Comparison of ENCODE assay signal across 1 cellular context in the genomic region with DNA sequence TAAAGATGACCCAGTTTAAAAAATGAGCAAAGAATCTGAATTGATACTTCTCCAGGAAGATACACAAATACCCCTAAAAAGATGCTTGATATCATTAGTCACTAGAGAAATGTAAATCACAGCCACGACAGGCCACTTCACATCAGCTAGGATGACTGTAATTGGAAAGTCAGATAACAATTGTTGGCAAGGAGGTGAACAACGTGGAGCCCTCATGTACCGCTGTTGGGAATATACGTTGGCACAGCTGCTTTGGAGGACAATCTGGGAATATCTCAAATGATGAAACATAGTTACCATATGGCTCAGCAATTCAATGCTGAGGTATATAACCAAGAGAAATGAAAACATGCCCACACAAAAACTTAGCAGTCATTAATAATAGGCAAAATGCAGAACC.
TF ChIP-seq lines count a peak whose summit lies in the region.

No MANE protein-coding gene starts in this region.

TF ChIP-seq in IMR-90, 13 proteins besides CTCF, POLR2A, EP300 and RAD21 (continued from another document):
- TF ChIP-seq, protein P1, sequence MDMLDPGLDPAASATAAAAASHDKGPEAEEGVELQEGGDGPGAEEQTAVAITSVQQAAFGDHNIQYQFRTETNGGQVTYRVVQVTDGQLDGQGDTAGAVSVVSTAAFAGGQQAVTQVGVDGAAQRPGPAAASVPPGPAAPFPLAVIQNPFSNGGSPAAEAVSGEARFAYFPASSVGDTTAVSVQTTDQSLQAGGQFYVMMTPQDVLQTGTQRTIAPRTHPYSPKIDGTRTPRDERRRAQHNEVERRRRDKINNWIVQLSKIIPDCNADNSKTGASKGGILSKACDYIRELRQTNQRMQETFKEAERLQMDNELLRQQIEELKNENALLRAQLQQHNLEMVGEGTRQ (IDR thresholded peaks at IDR 0.05; ENCODE audit: low read depth, low read length) = no peak
- TF ChIP-seq FOS (IDR thresholded peaks at IDR 0.05; ENCODE audit: low read depth, low read length) (no peak), NFE2L2 (IDR thresholded peaks at IDR 0.05; ENCODE audit: low read depth, low read length) (no peak), CHD1 (IDR thresholded peaks at IDR 0.05; ENCODE audit: low read depth, low read length) (no peak), ELK1 (IDR thresholded peaks at IDR 0.05; ENCODE audit: borderline replicate concordance, low read depth, low read length) (no peak), RCOR1 (IDR thresholded peaks at IDR 0.05; ENCODE audit: insufficient replicate concordance, low read length) (no peak), SMC3 (IDR thresholded peaks at IDR 0.05; ENCODE audit: low read depth, low read length) (no peak), MXI1 (IDR thresholded peaks at IDR 0.05; ENCODE audit: borderline replicate concordance, low read depth, low read length) (no peak), MAZ (IDR thresholded peaks at IDR 0.05; ENCODE audit: borderline replicate concordance, low read depth, low read length) (no peak), BHLHE40 (IDR thresholded peaks at IDR 0.05; ENCODE audit: low read depth, low read length) (no peak), RFX5 (IDR thresholded peaks at IDR 0.05; ENCODE audit: low read depth, low read length) (no peak)
